9 cellular contexts compared by ENCODE assay signal in genomic region chr17:12967962-12968361, GRCh38.
"Had no signal": no experiment of that assay in that cellular context is flagged by ENCODE, and none has a peak within 500 bp of the region (broad histone marks: within the 10 kb centered on the region; RNA-seq: fewer than 3 reads in every experiment).

No MANE protein-coding gene starts in this region.

- H3K4me3 ChIP-seq: GM23248, HAP-1, K562 had no signal

- H3K27ac ChIP-seq: GM23248 had no signal

- FAIRE-seq: HTR-8/SVneo, K562 had no signal

- H3K4me1 ChIP-seq: HAP-1 had no signal

- DNase-seq: GM23248, GOT3, H7, IMR-90, KG1 had no signal

- H3K9me3 ChIP-seq: HAP-1 had no signal

- ATAC-seq: HCT116, K562 had no signal

- H3K36me3 ChIP-seq: HAP-1 had no signal
